1 cellular context compared by ENCODE assay signal in genomic region chr17:79174193-79174765, GRCh38.
TF ChIP-seq lines count a peak whose summit lies in the region.

No MANE protein-coding gene starts in this region.

TF ChIP-seq in HepG2, 621 proteins besides CTCF, POLR2A, EP300 and RAD21 (continued from another document):
- peak; percentile 96 for TF ChIP-seq MNT (IDR thresholded peaks at IDR 0.05)
- no peak for TF ChIP-seq ZNF512B (CRISPR knock-in tag; IDR thresholded peaks at IDR 0.05; ENCODE audit: borderline replicate concordance)
- TF ChIP-seq CENPBD1 (CRISPR knock-in tag; IDR thresholded peaks at IDR 0.05; ENCODE audit: borderline replicate concordance, low read depth) = no peak
- TF ChIP-seq ZNF619 (CRISPR knock-in tag; IDR thresholded peaks at IDR 0.05) = no peak
- 0 out of 2 replicates have a peak, but pooled peaks have one; percentile 25 for TF ChIP-seq NBN (conservative IDR thresholded peaks at IDR 0.05)
- TF ChIP-seq FOXP1 (IDR thresholded peaks at IDR 0.05) = peak; percentile 50; the same call in 1 of the 2 replicates
- TF ChIP-seq FOXP1 (CRISPR knock-in tag; IDR thresholded peaks at IDR 0.05) = no peak
- no peak for TF ChIP-seq PREB (CRISPR knock-in tag; IDR thresholded peaks at IDR 0.05)
- no peak for TF ChIP-seq SKI (IDR thresholded peaks at IDR 0.05; ENCODE audit: partially characterized antibody)
- TF ChIP-seq DNMT3B (CRISPR knock-in tag; conservative IDR thresholded peaks at IDR 0.05) = no peak
- TF ChIP-seq GATAD1 (CRISPR knock-in tag; IDR thresholded peaks at IDR 0.05) = no peak
- no peak for TF ChIP-seq SNAPC2 (CRISPR knock-in tag; IDR thresholded peaks at IDR 0.05)
- TF ChIP-seq SOX6 (IDR thresholded peaks at IDR 0.05) = peak; percentile 63; the same call in 1 of the 2 replicates
- no peak for TF ChIP-seq SOX6 (CRISPR knock-in tag; IDR thresholded peaks at IDR 0.05)
- TF ChIP-seq BRF2 (CRISPR knock-in tag; IDR thresholded peaks at IDR 0.05) = no peak
- TF ChIP-seq ATF1 (CRISPR knock-in tag; IDR thresholded peaks at IDR 0.05) = no peak
- no peak for TF ChIP-seq NFE2L1 (CRISPR knock-in tag; IDR thresholded peaks at IDR 0.05; ENCODE audit: borderline replicate concordance)
- peak; percentile 48; the same call in 1 of the 2 replicates for TF ChIP-seq JUNB (CRISPR knock-in tag; IDR thresholded peaks at IDR 0.05; ENCODE audit: borderline replicate concordance)
- peak; percentile 54; the same call in 1 of the 2 replicates for TF ChIP-seq NFRKB (IDR thresholded peaks at IDR 0.05)
- no peak for TF ChIP-seq ZBTB4 (CRISPR knock-in tag; IDR thresholded peaks at IDR 0.05; ENCODE audit: borderline replicate concordance)
- no peak for TF ChIP-seq CBX5 (CRISPR knock-in tag; IDR thresholded peaks at IDR 0.05; ENCODE audit: borderline replicate concordance)
- peak; percentile 26; the same call in 1 of the 2 replicates for TF ChIP-seq CREB1 (IDR thresholded peaks at IDR 0.05)
- TF ChIP-seq CREB1 (CRISPR knock-in tag; IDR thresholded peaks at IDR 0.05) = no peak
- TF ChIP-seq MYPOP (CRISPR knock-in tag; IDR thresholded peaks at IDR 0.05) = no peak
- 0 out of 2 replicates have a peak, but pooled peaks have one; percentile 36 for TF ChIP-seq ZNF207 (IDR thresholded peaks at IDR 0.05; ENCODE audit: borderline replicate concordance)
- no peak for TF ChIP-seq BCL3 (CRISPR knock-in tag; IDR thresholded peaks at IDR 0.05)
- no peak for TF ChIP-seq ELK4 (CRISPR knock-in tag; IDR thresholded peaks at IDR 0.05; ENCODE audit: borderline replicate concordance)
- no peak for TF ChIP-seq ZNF576 (CRISPR knock-in tag; IDR thresholded peaks at IDR 0.05)
